ENCODE assay signal across 9 cellular contexts in genomic region chr16:27109666-27110523, GRCh38. TPM values are rescaled to one million over a fixed set of nuclear protein-coding genes. Genes with fewer than 3 reads are reported as not detected.
DNase-seq lines count a peak whose midpoint lies in the region; ATAC-seq and TF ChIP-seq lines count a peak whose summit lies in the region.
"Had no signal": no experiment of that assay in that cellular context is flagged by ENCODE, and none has a peak within 500 bp of the region (broad histone marks: within the 10 kb centered on the region; RNA-seq: fewer than 3 reads in every experiment).

No MANE protein-coding gene starts in this region.

- H3K9me3 ChIP-seq in ES-I3 (ENCODE audit: control insufficient read depth, insufficient read depth, low read length) = no peaks in the 10 kb centered on the region

- H3K27me3 Mint-ChIP-seq in activated T-cell treated with anti-CD3 and anti-CD28 coated beads, Interleukin-2, amount 50 U/mL, for 72 hours (ENCODE audit: low read depth) = peaks cover 6% of the 10 kb centered on the region
- peaks cover 4% of the 10 kb centered on the region for H3K27me3 Mint-ChIP-seq in nephron progenitor cell (ENCODE audit: low read depth, poor library complexity)

- TF ChIP-seq CTCF in fibroblast of mammary gland (conservative IDR thresholded peaks at IDR 0.05; ENCODE audit: control insufficient read depth, insufficient read depth, low read depth, low read length) (peak; percentile 58), nephron progenitor cell (IDR thresholded peaks at IDR 0.05) (peak; percentile 78)

- peak overlapping the region; percentile 76 to 86 for H3K4me3 Mint-ChIP-seq in activated T-cell treated with anti-CD3 and anti-CD28 coated beads, Interleukin-2, amount 50 U/mL, for 72 hours
- H3K4me3 Mint-ChIP-seq in nephron progenitor cell = peak overlapping the region; percentile 78

- peak overlapping the region; percentile 77 for H3K9ac ChIP-seq in ES-I3 (ENCODE audit: low read depth, low read length)

- peak; percentile 82 to 91 for DNase-seq in activated T-cell treated with anti-CD3 and anti-CD28 coated beads, Interleukin-2, amount 50 U/mL, for 72 hours
- peak; percentile 60 for DNase-seq in fibroblast of mammary gland (ENCODE audit: low read depth)
- peak; percentile 96 for DNase-seq in nephron progenitor cell
- peak; percentile 44 to 85 (median 71) for DNase-seq in stimulated activated naive CD4-positive, alpha-beta T cell (lab: John Stamatoyannopoulos, UW)

- H3K36me3 ChIP-seq in ES-I3 (ENCODE audit: insufficient read depth, low read length) = no peaks in the 10 kb centered on the region

- no peaks in the 10 kb centered on the region for H3K9me3 Mint-ChIP-seq in activated T-cell treated with anti-CD3 and anti-CD28 coated beads, Interleukin-2, amount 50 U/mL, for 72 hours
- H3K9me3 Mint-ChIP-seq in nephron progenitor cell = no peaks in the 10 kb centered on the region

- ATAC-seq in HG03469 (IDR thresholded peaks at IDR 0.05; ENCODE audit: unreplicated experiment) (peak; percentile 49), HG02588 (IDR thresholded peaks at IDR 0.05; ENCODE audit: unreplicated experiment) (no peak)
- ATAC-seq in activated T-cell treated with anti-CD3 and anti-CD28 coated beads, Interleukin-2, amount 50 U/mL, for 72 hours (replicated peaks in 1 of 2) = peak; percentile 90 to 92

- H3K4me3 ChIP-seq in fibroblast of mammary gland (ENCODE audit: control insufficient read depth, low read depth, low read length) = peak overlapping the region; percentile 36

- peaks cover 6% of the 10 kb centered on the region for H3K4me1 Mint-ChIP-seq in activated T-cell treated with anti-CD3 and anti-CD28 coated beads, Interleukin-2, amount 50 U/mL, for 72 hours (ENCODE audit: low read depth)
- H3K4me1 Mint-ChIP-seq in nephron progenitor cell = peaks cover 35% of the 10 kb centered on the region

- no peak overlapping the region for H3K27ac Mint-ChIP-seq in activated T-cell treated with anti-CD3 and anti-CD28 coated beads, Interleukin-2, amount 50 U/mL, for 72 hours
- peak overlapping the region; percentile 55 for H3K27ac Mint-ChIP-seq in nephron progenitor cell

- no peaks in the 10 kb centered on the region for H3K36me3 Mint-ChIP-seq in activated T-cell treated with anti-CD3 and anti-CD28 coated beads, Interleukin-2, amount 50 U/mL, for 72 hours (ENCODE audit: insufficient read depth in 2 of 2)
- H3K36me3 Mint-ChIP-seq in nephron progenitor cell (ENCODE audit: low read depth) = no peaks in the 10 kb centered on the region

- no peaks in the 10 kb centered on the region for H3K4me1 ChIP-seq in ES-I3 (ENCODE audit: insufficient read depth, low read length)

TF ChIP-seq in PFSK-1, 5 proteins besides CTCF, POLR2A, EP300 and RAD21:
- TF ChIP-seq TAF1 (IDR thresholded peaks at IDR 0.05; ENCODE audit: borderline replicate concordance, insufficient read depth, low read length) (no peak), FOXP2 (optimal IDR thresholded peaks at IDR 0.05; ENCODE audit: borderline replicate concordance, extremely low read depth, extremely low read length, insufficient read depth) (peak; percentile 63)

RNA-seq across cellular contexts. Expression of gene C16orf82, which starts 43.2 kb away (rescaled TPM):
- not detected for polyA plus RNA-seq in PFSK-1 (2012; ENCODE audit: insufficient read length, low read depth)
- total RNA-seq in activated T-cell treated with anti-CD3 and anti-CD28 coated beads, Interleukin-2, amount 50 U/mL, for 72 hours = not detected
- total RNA-seq: subcutaneous adipose tissue had no signal
